1 cellular context compared by ENCODE assay signal in the genomic region with DNA sequence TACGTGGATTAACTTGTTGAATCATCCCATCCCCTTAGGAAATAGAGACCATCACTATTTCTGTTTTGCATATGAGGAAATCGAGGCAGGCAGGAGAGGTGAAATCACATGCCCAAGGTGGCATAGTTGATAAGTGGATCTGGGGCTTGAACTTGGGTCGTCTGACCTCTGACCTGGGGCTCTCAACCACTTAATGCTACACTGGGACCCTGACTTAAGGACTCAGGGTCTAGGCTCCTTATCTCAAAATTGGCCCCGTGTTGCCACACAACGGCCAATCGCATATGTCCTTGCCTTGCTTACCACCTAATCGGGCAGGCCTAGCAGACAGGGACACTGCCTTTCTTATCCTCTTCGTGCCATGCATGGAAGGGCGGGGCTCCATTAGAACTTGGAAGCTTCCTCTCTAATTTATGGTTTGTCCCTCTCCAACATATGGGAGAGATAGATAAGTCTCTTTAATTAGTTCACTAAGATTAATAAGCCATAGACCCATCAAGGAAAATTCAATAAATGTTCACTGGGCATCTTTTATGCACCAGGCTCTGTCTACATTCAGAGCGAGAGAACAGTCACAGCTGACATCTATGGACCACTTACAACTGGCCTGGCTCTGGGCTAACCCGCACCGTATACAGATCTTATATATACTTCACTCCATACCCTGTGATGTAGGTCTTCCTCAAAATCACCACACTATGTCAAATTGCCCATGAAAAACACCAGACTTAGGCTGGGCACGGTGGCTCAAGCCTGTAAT.
TF ChIP-seq lines count a peak whose summit lies in the region.

No MANE protein-coding gene starts in this region.

TF ChIP-seq in K562, 482 proteins besides CTCF, POLR2A, EP300 and RAD21 (continued from another document and continues in another):
- TF ChIP-seq PTRF (tag; IDR thresholded peaks at IDR 0.05), result no peak
- no peak for TF ChIP-seq NBN (IDR thresholded peaks at IDR 0.05; ENCODE audit: low read depth)
- no peak for TF ChIP-seq ZNF79 (CRISPR knock-in tag; IDR thresholded peaks at IDR 0.05; ENCODE audit: low read depth)
- no peak for TF ChIP-seq ZNF184 (CRISPR knock-in tag; IDR thresholded peaks at IDR 0.05)
- no peak for TF ChIP-seq BRCA1 (IDR thresholded peaks at IDR 0.05)
- no peak for TF ChIP-seq BRCA1 (CRISPR knock-in tag; IDR thresholded peaks at IDR 0.05)
- TF ChIP-seq PHTF2 (CRISPR knock-in tag; IDR thresholded peaks at IDR 0.05), result no peak
- peak; percentile 92 for TF ChIP-seq ARID1B (IDR thresholded peaks at IDR 0.05)
- no peak for TF ChIP-seq ZNF224 (CRISPR knock-in tag; IDR thresholded peaks at IDR 0.05)
- TF ChIP-seq ZNF830 (CRISPR knock-in tag; IDR thresholded peaks at IDR 0.05), result no peak
- TF ChIP-seq ZBTB43 (CRISPR knock-in tag; IDR thresholded peaks at IDR 0.05), result no peak
- TF ChIP-seq DACH1 (IDR thresholded peaks at IDR 0.05; ENCODE audit: partially characterized antibody), result peak; percentile 55
- TF ChIP-seq ZNF586 (CRISPR knock-in tag; conservative IDR thresholded peaks at IDR 0.05), result no peak
- no peak for TF ChIP-seq YY1 (IDR thresholded peaks at IDR 0.05; ENCODE audit: borderline replicate concordance in 1 of 3, control insufficient read depth in 1 of 3, extremely low read depth in 1 of 3, insufficient read depth in 3 of 3, insufficient read length in 1 of 3, insufficient replicate concordance in 2 of 3, low read depth in 1 of 3, low read length in 2 of 3)
- no peak for TF ChIP-seq SNRNP70 (optimal IDR thresholded peaks at IDR 0.05; ENCODE audit: low read depth, low read length)
- no peak for TF ChIP-seq IRF9 (tag; IDR thresholded peaks at IDR 0.05)
- TF ChIP-seq NR2F6 (CRISPR knock-in tag; IDR thresholded peaks at IDR 0.05), result no peak
- TF ChIP-seq, protein P1, sequence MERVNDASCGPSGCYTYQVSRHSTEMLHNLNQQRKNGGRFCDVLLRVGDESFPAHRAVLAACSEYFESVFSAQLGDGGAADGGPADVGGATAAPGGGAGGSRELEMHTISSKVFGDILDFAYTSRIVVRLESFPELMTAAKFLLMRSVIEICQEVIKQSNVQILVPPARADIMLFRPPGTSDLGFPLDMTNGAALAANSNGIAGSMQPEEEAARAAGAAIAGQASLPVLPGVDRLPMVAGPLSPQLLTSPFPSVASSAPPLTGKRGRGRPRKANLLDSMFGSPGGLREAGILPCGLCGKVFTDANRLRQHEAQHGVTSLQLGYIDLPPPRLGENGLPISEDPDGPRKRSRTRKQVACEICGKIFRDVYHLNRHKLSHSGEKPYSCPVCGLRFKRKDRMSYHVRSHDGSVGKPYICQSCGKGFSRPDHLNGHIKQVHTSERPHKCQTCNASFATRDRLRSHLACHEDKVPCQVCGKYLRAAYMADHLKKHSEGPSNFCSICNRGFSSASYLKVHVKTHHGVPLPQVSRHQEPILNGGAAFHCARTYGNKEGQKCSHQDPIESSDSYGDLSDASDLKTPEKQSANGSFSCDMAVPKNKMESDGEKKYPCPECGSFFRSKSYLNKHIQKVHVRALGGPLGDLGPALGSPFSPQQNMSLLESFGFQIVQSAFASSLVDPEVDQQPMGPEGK (CRISPR knock-in tag; IDR thresholded peaks at IDR 0.05; ENCODE audit: borderline replicate concordance), result no peak
- no peak for TF ChIP-seq ZNF436 (CRISPR knock-in tag; IDR thresholded peaks at IDR 0.05)
- 0 out of 2 replicates have a peak, but pooled peaks have one; percentile 52 for TF ChIP-seq PHB2 (IDR thresholded peaks at IDR 0.05; ENCODE audit: low read depth)
- TF ChIP-seq STAT5A (IDR thresholded peaks at IDR 0.05; ENCODE audit: borderline replicate concordance, low read length), result peak; percentile 58; the same call in 1 of the 2 replicates
- 0 out of 2 replicates have a peak, but pooled peaks have one; percentile 38 for TF ChIP-seq HDAC2 (IDR thresholded peaks at IDR 0.05)
- TF ChIP-seq TAL1 (IDR thresholded peaks at IDR 0.05), result peak; percentile 88
- TF ChIP-seq TOE1 (IDR thresholded peaks at IDR 0.05; ENCODE audit: borderline replicate concordance), result no peak
- no peak for TF ChIP-seq TOE1 (CRISPR knock-in tag; IDR thresholded peaks at IDR 0.05; ENCODE audit: borderline replicate concordance, low read depth)
- TF ChIP-seq, protein P2, sequence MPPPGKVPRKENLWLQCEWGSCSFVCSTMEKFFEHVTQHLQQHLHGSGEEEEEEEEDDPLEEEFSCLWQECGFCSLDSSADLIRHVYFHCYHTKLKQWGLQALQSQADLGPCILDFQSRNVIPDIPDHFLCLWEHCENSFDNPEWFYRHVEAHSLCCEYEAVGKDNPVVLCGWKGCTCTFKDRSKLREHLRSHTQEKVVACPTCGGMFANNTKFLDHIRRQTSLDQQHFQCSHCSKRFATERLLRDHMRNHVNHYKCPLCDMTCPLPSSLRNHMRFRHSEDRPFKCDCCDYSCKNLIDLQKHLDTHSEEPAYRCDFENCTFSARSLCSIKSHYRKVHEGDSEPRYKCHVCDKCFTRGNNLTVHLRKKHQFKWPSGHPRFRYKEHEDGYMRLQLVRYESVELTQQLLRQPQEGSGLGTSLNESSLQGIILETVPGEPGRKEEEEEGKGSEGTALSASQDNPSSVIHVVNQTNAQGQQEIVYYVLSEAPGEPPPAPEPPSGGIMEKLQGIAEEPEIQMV (tag; conservative IDR thresholded peaks at IDR 0.05; ENCODE audit: low read depth), result no peak
- no peak for TF ChIP-seq YBX1 (IDR thresholded peaks at IDR 0.05)
- TF ChIP-seq COPS2 (conservative IDR thresholded peaks at IDR 0.05), result no peak
- no peak for TF ChIP-seq HIVEP1 (CRISPR knock-in tag; IDR thresholded peaks at IDR 0.05)
- TF ChIP-seq CUX1 (CRISPR knock-in tag; IDR thresholded peaks at IDR 0.05), result no peak
- TF ChIP-seq NCOR1 (IDR thresholded peaks at IDR 0.05), result peak; percentile 86
- TF ChIP-seq CREB5 (CRISPR knock-in tag; IDR thresholded peaks at IDR 0.05), result no peak
- no peak for TF ChIP-seq ARID3A (IDR thresholded peaks at IDR 0.05; ENCODE audit: borderline replicate concordance, low read depth, low read length)
- no peak for TF ChIP-seq ZNF592 (IDR thresholded peaks at IDR 0.05)
- no peak for TF ChIP-seq ZNF445 (CRISPR knock-in tag; IDR thresholded peaks at IDR 0.05; ENCODE audit: low read depth)
- TF ChIP-seq MBD2 (IDR thresholded peaks at IDR 0.05; ENCODE audit: borderline replicate concordance, low read depth), result no peak
- TF ChIP-seq ZNF644 (tag; IDR thresholded peaks at IDR 0.05; ENCODE audit: low read depth), result no peak
- no peak for TF ChIP-seq ZFPM2 (CRISPR knock-in tag; IDR thresholded peaks at IDR 0.05)
- TF ChIP-seq SREBF1 (IDR thresholded peaks at IDR 0.05; ENCODE audit: borderline replicate concordance, low read depth, low read length), result no peak
